10 cellular contexts compared by ENCODE assay signal in the genomic region with DNA sequence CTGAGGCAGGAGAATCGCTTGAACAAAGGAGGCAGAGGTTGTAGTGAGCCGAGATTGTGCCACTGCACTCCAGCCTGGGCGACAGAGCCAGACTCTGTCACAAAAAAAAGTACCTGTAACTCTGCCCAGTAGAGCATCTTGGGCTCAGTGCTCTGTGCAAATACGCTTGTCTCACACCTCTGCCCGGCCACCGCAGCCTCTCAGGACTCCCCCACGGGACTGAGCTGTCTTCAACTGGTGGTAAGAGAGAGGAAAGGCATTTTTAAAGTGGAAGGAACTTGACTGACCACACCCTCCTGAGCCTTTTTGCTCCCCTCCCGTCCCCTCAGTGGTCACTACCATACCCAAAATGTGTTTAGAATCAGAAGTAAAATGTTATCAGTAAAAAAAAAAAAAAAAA.
DNase-seq lines count a peak whose midpoint lies in the region; ATAC-seq and TF ChIP-seq lines count a peak whose summit lies in the region.
"Had no signal": no experiment of that assay in that cellular context is flagged by ENCODE, and none has a peak within 500 bp of the region (broad histone marks: within the 10 kb centered on the region; RNA-seq: fewer than 3 reads in every experiment).

No MANE protein-coding gene starts in this region.

- H3K4me1 ChIP-seq in SK-N-SH (ENCODE audit: control insufficient read depth in 1 of 2, insufficient read depth in 2 of 2, low read depth in 1 of 2, low read length in 1 of 2) = no peaks in the 10 kb centered on the region

- in situ Hi-C loops in brain microvascular endothelial cell (cut with HindIII; ENCODE audit: low pct_ligation_motif_present, low sequenced_read_pairs) = no loop called here

- H3K4me2 ChIP-seq in SK-N-SH = no peak overlapping the region

- no peaks in the 10 kb centered on the region for H3F3A ChIP-seq in SK-N-SH (replicated peaks; ENCODE audit: insufficient read depth)

- H3K9me2 ChIP-seq in SK-N-SH = no peaks in the 10 kb centered on the region

- WGBS in SK-N-SH (ENCODE audit: low lambda C conversion rate) = 76% methylated on average over 8 of the region's 8 CpGs

- TF ChIP-seq RAD21 in SK-N-SH (IDR thresholded peaks at IDR 0.05; ENCODE audit: low read length) = no peak

- no peaks in the 10 kb centered on the region for H4K20me1 ChIP-seq in SK-N-SH (ENCODE audit: insufficient read depth)

- H3K79me2 ChIP-seq in SK-N-SH (ENCODE audit: insufficient read depth) = no peaks in the 10 kb centered on the region

- peak; percentile 97 for ATAC-seq in GM19397 (IDR thresholded peaks at IDR 0.05; ENCODE audit: unreplicated experiment)
- ATAC-seq in HG02981 (IDR thresholded peaks at IDR 0.05; ENCODE audit: unreplicated experiment) = peak; percentile 92
- ATAC-seq: naive thymus-derived CD8-positive, alpha-beta T cell had no signal

- H3K27me3 ChIP-seq in GM06990 (replicated peaks; ENCODE audit: control insufficient read depth, insufficient read depth, low read length) (no peaks in the 10 kb centered on the region), brain microvascular endothelial cell (replicated peaks) (no peaks in the 10 kb centered on the region), SK-N-SH (ENCODE audit: insufficient read depth) (no peaks in the 10 kb centered on the region)

- no peak overlapping the region for H3K4me3 ChIP-seq in GM06990 (replicated peaks; ENCODE audit: low read depth, low read length)
- H3K4me3 ChIP-seq in brain microvascular endothelial cell (ENCODE audit: low read depth, low read length) = no peak overlapping the region
- H3K4me3 ChIP-seq in SK-N-SH (ENCODE audit: low read depth in 2 of 2, low read length in 1 of 2) = no peak overlapping the region

- H3K27ac ChIP-seq in brain microvascular endothelial cell = no peak overlapping the region
- H3K27ac ChIP-seq in SK-N-SH (ENCODE audit: low read depth in 2 of 2, low read length in 1 of 2) = no peak overlapping the region
- H3K27ac ChIP-seq: VCaP had no signal

- DNase-seq in GM06990 (ENCODE audit: extremely low read depth, insufficient read length) (peak; percentile 74), UCSD-AML1 (lab: John Stamatoyannopoulos, UW; ENCODE audit: unreplicated experiment) (peak; percentile 20), brain microvascular endothelial cell (no peak), Kasumi-1 (lab: John Stamatoyannopoulos, UW) (no peak), glomerular visceral epithelial cell (ENCODE audit: extremely low spot score) (no peak), SK-N-SH (no peak)

- H3K9me3 ChIP-seq in SK-N-SH = no peaks in the 10 kb centered on the region

- no peak for TF ChIP-seq CTCF in GM06990 (IDR thresholded peaks at IDR 0.05; ENCODE audit: insufficient read depth, low read length, poor library complexity, severe bottlenecking)
- TF ChIP-seq CTCF in brain microvascular endothelial cell (IDR thresholded peaks at IDR 0.05; ENCODE audit: low read depth, low read length, missing control alignments) = no peak
- TF ChIP-seq CTCF in SK-N-SH (IDR thresholded peaks at IDR 0.05) = no peak

- TF ChIP-seq EP300 in SK-N-SH (IDR thresholded peaks at IDR 0.05; ENCODE audit: borderline replicate concordance in 1 of 2, low read depth in 1 of 2, low read length in 1 of 2) = no peak

- H2AFZ ChIP-seq in SK-N-SH (ENCODE audit: low read depth) = no peak overlapping the region

- H3K36me3 ChIP-seq in GM06990 (ENCODE audit: control insufficient read depth, insufficient read depth, low read length) (no peaks in the 10 kb centered on the region), brain microvascular endothelial cell (replicated peaks) (no peaks in the 10 kb centered on the region), SK-N-SH (replicated peaks in 1 of 2; ENCODE audit: control insufficient read depth in 1 of 2, insufficient read depth in 2 of 2, low read length in 1 of 2) (no peaks in the 10 kb centered on the region)

- POLR2A ChIA-PET in SK-N-SH (lab: Yijun Ruan, JAX) = no interaction called here

- no peak overlapping the region for H3K9ac ChIP-seq in SK-N-SH

- CTCF ChIA-PET in SK-N-SH (lab: Yijun Ruan, JAX) = no interaction called here

TF ChIP-seq in SK-N-SH, 30 proteins besides CTCF, POLR2A, EP300 and RAD21:
- TF ChIP-seq, protein P1, sequence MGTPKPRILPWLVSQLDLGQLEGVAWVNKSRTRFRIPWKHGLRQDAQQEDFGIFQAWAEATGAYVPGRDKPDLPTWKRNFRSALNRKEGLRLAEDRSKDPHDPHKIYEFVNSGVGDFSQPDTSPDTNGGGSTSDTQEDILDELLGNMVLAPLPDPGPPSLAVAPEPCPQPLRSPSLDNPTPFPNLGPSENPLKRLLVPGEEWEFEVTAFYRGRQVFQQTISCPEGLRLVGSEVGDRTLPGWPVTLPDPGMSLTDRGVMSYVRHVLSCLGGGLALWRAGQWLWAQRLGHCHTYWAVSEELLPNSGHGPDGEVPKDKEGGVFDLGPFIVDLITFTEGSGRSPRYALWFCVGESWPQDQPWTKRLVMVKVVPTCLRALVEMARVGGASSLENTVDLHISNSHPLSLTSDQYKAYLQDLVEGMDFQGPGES (IDR thresholded peaks at IDR 0.05; ENCODE audit: low read depth, low read length) = no peak
- TF ChIP-seq, protein P2, sequence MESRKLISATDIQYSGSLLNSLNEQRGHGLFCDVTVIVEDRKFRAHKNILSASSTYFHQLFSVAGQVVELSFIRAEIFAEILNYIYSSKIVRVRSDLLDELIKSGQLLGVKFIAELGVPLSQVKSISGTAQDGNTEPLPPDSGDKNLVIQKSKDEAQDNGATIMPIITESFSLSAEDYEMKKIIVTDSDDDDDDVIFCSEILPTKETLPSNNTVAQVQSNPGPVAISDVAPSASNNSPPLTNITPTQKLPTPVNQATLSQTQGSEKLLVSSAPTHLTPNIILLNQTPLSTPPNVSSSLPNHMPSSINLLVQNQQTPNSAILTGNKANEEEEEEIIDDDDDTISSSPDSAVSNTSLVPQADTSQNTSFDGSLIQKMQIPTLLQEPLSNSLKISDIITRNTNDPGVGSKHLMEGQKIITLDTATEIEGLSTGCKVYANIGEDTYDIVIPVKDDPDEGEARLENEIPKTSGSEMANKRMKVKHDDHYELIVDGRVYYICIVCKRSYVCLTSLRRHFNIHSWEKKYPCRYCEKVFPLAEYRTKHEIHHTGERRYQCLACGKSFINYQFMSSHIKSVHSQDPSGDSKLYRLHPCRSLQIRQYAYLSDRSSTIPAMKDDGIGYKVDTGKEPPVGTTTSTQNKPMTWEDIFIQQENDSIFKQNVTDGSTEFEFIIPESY (IDR thresholded peaks at IDR 0.05; ENCODE audit: borderline replicate concordance, low read depth) = no peak
- TF ChIP-seq YY1 (IDR thresholded peaks at IDR 0.05; ENCODE audit: low read depth) = no peak

Comparison
In these comparisons a context has a peak if more than half of its experiments do, and no peak if none do; other contexts are left out.
1. DNase-seq: peak in GM06990 (single experiment) and UCSD-AML1 (single experiment); none in brain microvascular endothelial cell (single experiment), Kasumi-1 (0 of 2), glomerular visceral epithelial cell (single experiment) and SK-N-SH (single experiment).